9 cellular contexts compared by ENCODE assay signal in the genomic region with DNA sequence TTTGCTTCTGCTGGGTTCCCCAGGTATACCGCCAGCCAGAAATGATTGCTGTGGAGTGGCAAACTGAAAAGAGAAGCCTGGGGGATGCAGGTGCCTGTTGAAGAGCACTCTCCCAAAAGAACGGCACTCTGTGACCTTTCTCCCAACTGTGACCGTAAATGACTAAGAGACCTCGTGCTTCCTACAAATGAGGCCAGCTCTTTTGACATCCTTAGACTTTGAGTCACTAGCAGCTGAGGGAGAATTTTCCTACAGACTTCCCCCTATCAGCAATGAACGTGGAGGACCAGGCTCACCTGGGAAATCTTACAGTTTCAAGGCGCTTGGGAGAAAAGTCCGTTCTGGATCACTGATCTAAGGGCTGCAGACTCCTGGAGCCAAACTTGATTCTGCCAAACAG. TPM values are rescaled to one million over a fixed set of nuclear protein-coding genes. Genes with fewer than 3 reads are reported as not detected.
DNase-seq lines count a peak whose midpoint lies in the region; ATAC-seq and TF ChIP-seq lines count a peak whose summit lies in the region.
"Had no signal": no experiment of that assay in that cellular context is flagged by ENCODE, and none has a peak within 500 bp of the region (broad histone marks: within the 10 kb centered on the region; RNA-seq: fewer than 3 reads in every experiment).

No MANE protein-coding gene starts in this region.

- H3K27me3 ChIP-seq in skeletal muscle tissue (ENCODE audit: control insufficient read depth in 3 of 3, insufficient read depth in 3 of 3, low read length in 3 of 3) (peaks cover 0 to 4% (median 2%) of the 10 kb centered on the region in 3 donors), sigmoid colon (no peaks in the 10 kb centered on the region)

- no peaks in the 10 kb centered on the region for H3K4me1 ChIP-seq in skeletal muscle tissue (ENCODE audit: control insufficient read depth in 3 of 3, insufficient read depth in 3 of 3, low read length in 3 of 3)
- H3K4me1 ChIP-seq in sigmoid colon: peaks cover 0 to 4% (median 0%) of the 10 kb centered on the region in 4 donors

- H3K9me3 ChIP-seq in skeletal muscle tissue (ENCODE audit: control insufficient read depth in 3 of 3, low read length in 3 of 3) (no peaks in the 10 kb centered on the region), sigmoid colon (no peaks in the 10 kb centered on the region)

- DNase-seq in HK-2 (ENCODE audit: unreplicated experiment): peak; percentile 4
- peak; percentile 25 for DNase-seq in RKO (ENCODE audit: low spot score)
- DNase-seq in left ventricle myocardium superior: no peak
- DNase-seq in sigmoid colon: no peak
- DNase-seq: activated effector memory CD4-positive, alpha-beta T cell treated with Interleukin-2 at 50 U/mL for 16 hours had no signal

- TF ChIP-seq EP300 in sigmoid colon (IDR thresholded peaks at IDR 0.05): no peak

- peak overlapping the region; percentile 17 for H3K27ac ChIP-seq in skeletal muscle tissue (ENCODE audit: low read depth, low read length)
- H3K27ac ChIP-seq in sigmoid colon: peak overlapping the region in 1 of 4 donors; percentile 43

- ATAC-seq in left ventricle myocardium superior (peak; percentile 43), HG03095 (IDR thresholded peaks at IDR 0.05; ENCODE audit: unreplicated experiment) (no peak), GM19324 (IDR thresholded peaks at IDR 0.05; ENCODE audit: low FRiP score, unreplicated experiment) (no peak)

- no peak overlapping the region for H3K9ac ChIP-seq in skeletal muscle tissue (ENCODE audit: low read depth in 1 of 3, low read length in 3 of 3)

- no peaks in the 10 kb centered on the region for H3K36me3 ChIP-seq in skeletal muscle tissue (ENCODE audit: control insufficient read depth in 3 of 3, insufficient read depth in 3 of 3, low read length in 3 of 3)
- H3K36me3 ChIP-seq in sigmoid colon: no peaks in the 10 kb centered on the region

- no peak for TF ChIP-seq POLR2A in sigmoid colon (IDR thresholded peaks at IDR 0.05)

- intact Hi-C loops in left ventricle myocardium superior (cut with micrococcal nuclease): no loop called here
- intact Hi-C loops in sigmoid colon (cut with DNase I): no loop called here

- H3K4me3 ChIP-seq in skeletal muscle tissue (ENCODE audit: low read length in 3 of 3) (no peak overlapping the region), sigmoid colon (no peak overlapping the region)

- WGBS in sigmoid colon, 2 donors: 59 to 67% methylated on average over 7 of the region's 7 CpGs

- no peak for TF ChIP-seq CTCF in sigmoid colon (IDR thresholded peaks at IDR 0.05)

RNA-seq across cellular contexts. Expression of a gene that starts 8.6 kb away (rescaled TPM):
- total RNA-seq in left ventricle myocardium superior (1.9 TPM), skeletal muscle tissue (2.1 TPM), sigmoid colon (1 to 10 TPM in 1 of 4 donors, under 1 TPM in 1, not detected in 2; 0.49 to 1.1 TPM)
- polyA plus RNA-seq in sigmoid colon: 1 to 10 TPM in 1 of 3 donors, under 1 TPM in 2; 0.54 to 2.8 (median 0.60) TPM
- total RNA-seq: dermis microvascular lymphatic vessel endothelial cell had no signal

Comparison
In these comparisons a context has a peak if more than half of its experiments do, and no peak if none do; other contexts are left out.
1. DNase-seq: peak in HK-2 (single experiment) and RKO (single experiment); none in left ventricle myocardium superior (single experiment) and sigmoid colon (single experiment).